1 cellular context compared by ENCODE assay signal in genomic region chr19:18685597-18686164, GRCh38.
TF ChIP-seq lines count a peak whose summit lies in the region.

No MANE protein-coding gene starts in this region.

TF ChIP-seq in K562, 482 proteins besides CTCF, POLR2A, EP300 and RAD21:
- peak; percentile 44; the same call in 1 of the 2 replicates for TF ChIP-seq ZKSCAN8 (CRISPR knock-in tag; IDR thresholded peaks at IDR 0.05)
- no peak for TF ChIP-seq POLR2H (tag; IDR thresholded peaks at IDR 0.05; ENCODE audit: low read depth)
